ENCODE assay signal across 1 cellular context in genomic region chr20:58544891-58545290, GRCh38.
TF ChIP-seq lines count a peak whose summit lies in the region.

No MANE protein-coding gene starts in this region.

TF ChIP-seq in IMR-90, 13 proteins besides CTCF, POLR2A, EP300 and RAD21:
- TF ChIP-seq FOS (IDR thresholded peaks at IDR 0.05; ENCODE audit: low read depth, low read length): no peak
- no peak for TF ChIP-seq ELK1 (IDR thresholded peaks at IDR 0.05; ENCODE audit: borderline replicate concordance, low read depth, low read length)
- TF ChIP-seq RCOR1 (IDR thresholded peaks at IDR 0.05; ENCODE audit: insufficient replicate concordance, low read length): no peak
- no peak for TF ChIP-seq BHLHE40 (IDR thresholded peaks at IDR 0.05; ENCODE audit: low read depth, low read length)
- TF ChIP-seq SMC3 (IDR thresholded peaks at IDR 0.05; ENCODE audit: low read depth, low read length): no peak
- no peak for TF ChIP-seq CHD1 (IDR thresholded peaks at IDR 0.05; ENCODE audit: low read depth, low read length)
- no peak for TF ChIP-seq CEBPB (IDR thresholded peaks at IDR 0.05; ENCODE audit: low read depth, low read length)
- TF ChIP-seq RFX5 (IDR thresholded peaks at IDR 0.05; ENCODE audit: low read depth, low read length): no peak
- no peak for TF ChIP-seq MAZ (IDR thresholded peaks at IDR 0.05; ENCODE audit: borderline replicate concordance, low read depth, low read length)
- no peak for TF ChIP-seq NFE2L2 (IDR thresholded peaks at IDR 0.05; ENCODE audit: low read depth, low read length)
- TF ChIP-seq, protein P1, sequence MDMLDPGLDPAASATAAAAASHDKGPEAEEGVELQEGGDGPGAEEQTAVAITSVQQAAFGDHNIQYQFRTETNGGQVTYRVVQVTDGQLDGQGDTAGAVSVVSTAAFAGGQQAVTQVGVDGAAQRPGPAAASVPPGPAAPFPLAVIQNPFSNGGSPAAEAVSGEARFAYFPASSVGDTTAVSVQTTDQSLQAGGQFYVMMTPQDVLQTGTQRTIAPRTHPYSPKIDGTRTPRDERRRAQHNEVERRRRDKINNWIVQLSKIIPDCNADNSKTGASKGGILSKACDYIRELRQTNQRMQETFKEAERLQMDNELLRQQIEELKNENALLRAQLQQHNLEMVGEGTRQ (IDR thresholded peaks at IDR 0.05; ENCODE audit: low read depth, low read length): no peak
- TF ChIP-seq MXI1 (IDR thresholded peaks at IDR 0.05; ENCODE audit: borderline replicate concordance, low read depth, low read length): no peak
- no peak for TF ChIP-seq MAFK (IDR thresholded peaks at IDR 0.05; ENCODE audit: low read depth, low read length)
